In the genomic region with DNA sequence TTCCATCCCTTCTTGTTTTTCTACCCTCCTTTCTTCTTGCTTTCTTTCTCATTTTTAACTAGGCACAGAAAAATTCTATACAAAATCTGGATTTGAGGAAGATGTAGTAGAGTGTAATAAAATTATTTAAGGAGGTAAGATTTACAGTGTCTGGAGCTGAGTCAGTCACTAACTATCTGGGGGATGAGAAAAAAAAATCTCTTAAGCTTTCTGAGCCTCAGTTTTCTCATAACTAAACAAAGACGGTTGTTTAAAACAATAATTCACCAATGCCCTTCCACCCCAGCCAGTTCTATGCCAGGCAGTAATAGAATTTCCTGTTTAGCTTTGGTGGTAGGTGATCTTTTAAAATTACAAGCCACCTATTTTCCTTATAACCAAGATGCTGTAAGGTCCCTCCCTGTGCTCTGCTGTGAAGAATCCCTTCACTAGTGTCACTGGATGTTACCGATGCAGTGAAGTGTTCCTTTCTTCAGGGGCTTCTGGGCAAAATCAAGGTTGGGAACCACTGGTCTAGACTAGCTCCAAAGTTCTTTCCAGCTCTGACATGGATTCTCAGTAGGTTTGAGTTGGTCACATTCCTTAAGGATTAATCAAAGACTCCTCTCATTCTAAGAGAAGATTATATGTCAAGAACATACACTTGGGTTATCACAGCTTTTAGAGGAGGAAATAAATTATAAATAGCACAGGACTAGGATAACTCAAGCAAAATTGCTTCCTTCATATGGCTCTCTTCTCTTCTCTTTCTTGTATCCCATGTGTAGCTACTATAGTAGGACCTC, we compare ENCODE assay signal across 23 cellular contexts.
DNase-seq lines count a peak whose midpoint lies in the region; ATAC-seq and TF ChIP-seq lines count a peak whose summit lies in the region.
"Had no signal": no experiment of that assay in that cellular context is flagged by ENCODE, and none has a peak within 500 bp of the region (broad histone marks: within the 10 kb centered on the region; RNA-seq: fewer than 3 reads in every experiment).

No MANE protein-coding gene starts in this region.

- H3K4me3 Mint-ChIP-seq in HFFc6 = peak overlapping the region; percentile 66
- no peak overlapping the region for H3K4me3 Mint-ChIP-seq in stimulated activated naive CD8-positive, alpha-beta T cell treated with anti-CD3 and anti-CD28 coated beads, Interleukin-15, amount 100 ng/mL, for 72 hours
- H3K4me3 Mint-ChIP-seq: activated naive CD8-positive, alpha-beta T cell treated with anti-CD3 and anti-CD28 coated beads, Interleukin-2, amount 10 ng/mL, durations not matched to agents 7 days and 5 days; mesothelial cell of epicardium; natural killer cell; stimulated activated memory B cell treated with anti-CD40 and anti-IgM and Interleukin-4, amounts not matched to agents 10 μg/mL and 1 μg/mL and 100 μg/mL, for 72 hours had no signal

- H3K4me3 ChIP-seq in body of pancreas = no peak overlapping the region
- H3K4me3 ChIP-seq: thoracic aorta had no signal

- peaks cover 39% of the 10 kb centered on the region for H3K4me1 Mint-ChIP-seq in HFFc6 (ENCODE audit: low read depth)
- H3K4me1 Mint-ChIP-seq in stimulated activated naive CD8-positive, alpha-beta T cell treated with anti-CD3 and anti-CD28 coated beads, Interleukin-15, amount 100 ng/mL, for 72 hours = no peaks in the 10 kb centered on the region
- H3K4me1 Mint-ChIP-seq: activated naive CD8-positive, alpha-beta T cell treated with anti-CD3 and anti-CD28 coated beads, Interleukin-2, amount 10 ng/mL, durations not matched to agents 7 days and 5 days; mesothelial cell of epicardium; natural killer cell; stimulated activated memory B cell treated with anti-CD40 and anti-IgM and Interleukin-4, amounts not matched to agents 10 μg/mL and 1 μg/mL and 100 μg/mL, for 72 hours had no signal

- peak overlapping the region; percentile 81 for H3K27ac Mint-ChIP-seq in HFFc6
- no peak overlapping the region for H3K27ac Mint-ChIP-seq in stimulated activated naive CD8-positive, alpha-beta T cell treated with anti-CD3 and anti-CD28 coated beads, Interleukin-15, amount 100 ng/mL, for 72 hours
- H3K27ac Mint-ChIP-seq: activated naive CD8-positive, alpha-beta T cell treated with anti-CD3 and anti-CD28 coated beads, Interleukin-2, amount 10 ng/mL, durations not matched to agents 7 days and 5 days; activated T-helper 2 cell treated with anti-CD3 and anti-CD28 coated beads, Interferon-gamma antibody, Interleukin-2, Interleukin-4, amounts not matched to agents 10 μg/mL and 5 μg/mL and 100 μg/mL, durations not matched to agents 14 hours and 24 hours and 36 hours; mesothelial cell of epicardium; natural killer cell; stimulated activated memory B cell treated with anti-CD40 and anti-IgM and Interleukin-4, amounts not matched to agents 10 μg/mL and 1 μg/mL and 100 μg/mL, for 72 hours had no signal

- H3K27me3 Mint-ChIP-seq in HFFc6 (ENCODE audit: insufficient read depth) = no peaks in the 10 kb centered on the region
- no peaks in the 10 kb centered on the region for H3K27me3 Mint-ChIP-seq in stimulated activated naive CD8-positive, alpha-beta T cell treated with anti-CD3 and anti-CD28 coated beads, Interleukin-15, amount 100 ng/mL, for 72 hours
- H3K27me3 Mint-ChIP-seq: activated naive CD8-positive, alpha-beta T cell treated with anti-CD3 and anti-CD28 coated beads, Interleukin-2, amount 10 ng/mL, durations not matched to agents 7 days and 5 days; stimulated activated memory B cell treated with anti-CD40 and anti-IgM and Interleukin-4, amounts not matched to agents 10 μg/mL and 1 μg/mL and 100 μg/mL, for 72 hours had no signal

- 49 to 59% methylated on average over 2 of the region's 2 CpGs for WGBS in body of pancreas, 2 donors

- H3K27ac ChIP-seq in body of pancreas = no peak overlapping the region
- H3K27ac ChIP-seq: thoracic aorta had no signal

- no peaks in the 10 kb centered on the region for H3K27me3 ChIP-seq in body of pancreas
- H3K27me3 ChIP-seq: BE2C had no signal

- H3K9me3 Mint-ChIP-seq in HFFc6 = no peaks in the 10 kb centered on the region
- no peaks in the 10 kb centered on the region for H3K9me3 Mint-ChIP-seq in stimulated activated naive CD8-positive, alpha-beta T cell treated with anti-CD3 and anti-CD28 coated beads, Interleukin-15, amount 100 ng/mL, for 72 hours
- H3K9me3 Mint-ChIP-seq: activated naive CD8-positive, alpha-beta T cell treated with anti-CD3 and anti-CD28 coated beads, Interleukin-2, amount 10 ng/mL, durations not matched to agents 7 days and 5 days had no signal

- H3K36me3 ChIP-seq in body of pancreas (replicated peaks in 1 of 2; ENCODE audit: insufficient read depth in 1 of 2, low read depth in 2 of 2) = no peaks in the 10 kb centered on the region
- H3K36me3 ChIP-seq: BE2C, thoracic aorta had no signal

- ATAC-seq in SK-N-SH treated with all-trans-retinoic acid at 6 μM for 48 hours = peak; percentile 87
- no peak for ATAC-seq in stimulated activated naive CD8-positive, alpha-beta T cell treated with anti-CD3 and anti-CD28 coated beads, Interleukin-15, amount 100 ng/mL, for 72 hours
- ATAC-seq in body of pancreas = no peak
- ATAC-seq: left lobe of liver; natural killer cell; stimulated activated memory B cell treated with anti-CD40 and anti-IgM and Interleukin-4, amounts not matched to agents 10 μg/mL and 1 μg/mL and 100 μg/mL, for 72 hours had no signal

- no peaks in the 10 kb centered on the region for H3K9me3 ChIP-seq in body of pancreas
- H3K9me3 ChIP-seq: BE2C, thoracic aorta had no signal

- intact Hi-C loops in body of pancreas (cut with DNase I) = no loop called here

- no peak for TF ChIP-seq POLR2A in body of pancreas (IDR thresholded peaks at IDR 0.05)

- DNase-seq in HFFc6 (peak; percentile 33), iris pigment epithelial cell (ENCODE audit: low read depth) (peak; percentile 60), SW480 (ENCODE audit: low spot score) (no peak), mesenteric fat pad (ENCODE audit: low spot score) (no peak), body of pancreas (no peak)
- no peak for DNase-seq in stimulated activated naive CD8-positive, alpha-beta T cell treated with anti-CD3 and anti-CD28 coated beads, Interleukin-15, amount 100 ng/mL, for 72 hours
- DNase-seq: activated CD4-positive, alpha-beta T cell treated with anti-CD3 and anti-CD28 coated beads, Interleukin-2, amount 50 U/mL, for 1 hour; activated CD8-positive, alpha-beta memory T cell treated with anti-CD3 and anti-CD28 coated beads, Interleukin-2, amount 50 U/mL, for 4 hours; activated naive CD8-positive, alpha-beta T cell treated with anti-CD3 and anti-CD28 coated beads, Interleukin-2, amount 10 ng/mL, durations not matched to agents 7 days and 5 days; BE2C; COR-L47; natural killer cell; NCI-H146; NCI-H774; posterior cingulate gyrus; SHP77 treated with DMSO at 0.1 percent for 48 hours; stimulated activated CD4-positive, alpha-beta T cell treated with anti-CD3 and anti-CD28 coated beads, Interleukin-1b, Interleukin-23, amount 100 ng/mL, for 48 hours had no signal

- TF ChIP-seq CTCF in HFFc6 (IDR thresholded peaks at IDR 0.05) (no peak), body of pancreas (IDR thresholded peaks at IDR 0.05) (no peak)

- no peaks in the 10 kb centered on the region for H3K4me1 ChIP-seq in body of pancreas
- H3K4me1 ChIP-seq: BE2C had no signal

- H3K36me3 Mint-ChIP-seq in HFFc6 (ENCODE audit: low read depth) = no peaks in the 10 kb centered on the region
- H3K36me3 Mint-ChIP-seq: activated naive CD8-positive, alpha-beta T cell treated with anti-CD3 and anti-CD28 coated beads, Interleukin-2, amount 10 ng/mL, durations not matched to agents 7 days and 5 days; natural killer cell; stimulated activated memory B cell treated with anti-CD40 and anti-IgM and Interleukin-4, amounts not matched to agents 10 μg/mL and 1 μg/mL and 100 μg/mL, for 72 hours had no signal

TF ChIP-seq in SK-N-SH treated with all-trans-retinoic acid at 6 μM for 48 hours, 23 proteins besides CTCF, POLR2A, EP300 and RAD21 (continues in another document):
- TF ChIP-seq ISL1 (CRISPR knock-in tag; IDR thresholded peaks at IDR 0.05) = no peak
- no peak for TF ChIP-seq POU6F1 (CRISPR knock-in tag; IDR thresholded peaks at IDR 0.05; ENCODE audit: borderline replicate concordance, low read depth)
- no peak for TF ChIP-seq ZC3H10 (CRISPR knock-in tag; IDR thresholded peaks at IDR 0.05)
- TF ChIP-seq RARB (CRISPR knock-in tag; IDR thresholded peaks at IDR 0.05) = no peak
- no peak for TF ChIP-seq ESRRG (CRISPR knock-in tag; IDR thresholded peaks at IDR 0.05)
- TF ChIP-seq BACH2 (CRISPR knock-in tag; IDR thresholded peaks at IDR 0.05; ENCODE audit: borderline replicate concordance) = no peak
- no peak for TF ChIP-seq CSDC2 (CRISPR knock-in tag; IDR thresholded peaks at IDR 0.05)
- TF ChIP-seq SNAI2 (CRISPR knock-in tag; IDR thresholded peaks at IDR 0.05) = no peak
- TF ChIP-seq PATZ1 (CRISPR knock-in tag; IDR thresholded peaks at IDR 0.05; ENCODE audit: borderline replicate concordance) = no peak
- TF ChIP-seq PPARA (CRISPR knock-in tag; IDR thresholded peaks at IDR 0.05; ENCODE audit: borderline replicate concordance) = no peak
- no peak for TF ChIP-seq ZNF8 (CRISPR knock-in tag; IDR thresholded peaks at IDR 0.05)

Comparison
In these comparisons a context has a peak if more than half of its experiments do, and no peak if none do; other contexts are left out.
1. DNase-seq: peak in HFFc6 (single experiment) and iris pigment epithelial cell (single experiment); none in SW480 (single experiment), mesenteric fat pad (single experiment), stimulated activated naive CD8-positive, alpha-beta T cell treated with anti-CD3 and anti-CD28 coated beads, Interleukin-15, amount 100 ng/mL, for 72 hours (0 of 2) and body of pancreas (0 of 4).